ENCODE assay signal across 1 cellular context in the genomic region with DNA sequence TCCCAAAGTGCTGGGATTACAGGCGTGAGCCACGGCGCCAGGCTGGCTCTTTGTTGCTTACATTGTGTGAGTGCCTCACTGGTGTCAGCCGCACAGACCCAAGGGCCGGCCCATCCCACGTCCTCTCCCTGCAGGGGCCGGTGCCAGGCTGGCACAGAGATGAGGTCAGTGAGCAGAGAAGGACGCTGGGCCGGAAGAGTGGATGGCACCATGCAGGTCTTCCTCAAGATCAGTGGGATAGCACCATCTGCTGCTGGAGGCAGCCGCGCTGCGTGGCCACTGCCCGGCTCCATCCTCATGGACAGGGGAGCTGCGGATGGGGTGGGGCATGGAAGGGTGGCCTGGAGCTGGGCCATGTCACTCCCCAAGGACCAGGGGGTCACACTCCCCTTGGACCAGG.
TF ChIP-seq lines count a peak whose summit lies in the region.

No MANE protein-coding gene starts in this region.

TF ChIP-seq in SK-N-SH treated with all-trans-retinoic acid at 6 μM for 48 hours, 23 proteins besides CTCF, POLR2A, EP300 and RAD21 (continued from another document):
- TF ChIP-seq, protein P1, sequence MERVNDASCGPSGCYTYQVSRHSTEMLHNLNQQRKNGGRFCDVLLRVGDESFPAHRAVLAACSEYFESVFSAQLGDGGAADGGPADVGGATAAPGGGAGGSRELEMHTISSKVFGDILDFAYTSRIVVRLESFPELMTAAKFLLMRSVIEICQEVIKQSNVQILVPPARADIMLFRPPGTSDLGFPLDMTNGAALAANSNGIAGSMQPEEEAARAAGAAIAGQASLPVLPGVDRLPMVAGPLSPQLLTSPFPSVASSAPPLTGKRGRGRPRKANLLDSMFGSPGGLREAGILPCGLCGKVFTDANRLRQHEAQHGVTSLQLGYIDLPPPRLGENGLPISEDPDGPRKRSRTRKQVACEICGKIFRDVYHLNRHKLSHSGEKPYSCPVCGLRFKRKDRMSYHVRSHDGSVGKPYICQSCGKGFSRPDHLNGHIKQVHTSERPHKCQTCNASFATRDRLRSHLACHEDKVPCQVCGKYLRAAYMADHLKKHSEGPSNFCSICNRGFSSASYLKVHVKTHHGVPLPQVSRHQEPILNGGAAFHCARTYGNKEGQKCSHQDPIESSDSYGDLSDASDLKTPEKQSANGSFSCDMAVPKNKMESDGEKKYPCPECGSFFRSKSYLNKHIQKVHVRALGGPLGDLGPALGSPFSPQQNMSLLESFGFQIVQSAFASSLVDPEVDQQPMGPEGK (CRISPR knock-in tag; IDR thresholded peaks at IDR 0.05; ENCODE audit: borderline replicate concordance): no peak
- no peak for TF ChIP-seq ZNF565 (CRISPR knock-in tag; conservative IDR thresholded peaks at IDR 0.05; ENCODE audit: low read depth)
TF ChIP-seq in SK-N-SH treated with all-trans-retinoic acid at 6 μM for 48 hours: peak in this region for 0.
